Comparison of ENCODE assay signal across 38 cellular contexts in genomic region chr18:4403836-4404235, GRCh38. TPM values are rescaled to one million over a fixed set of nuclear protein-coding genes. Genes with fewer than 3 reads are reported as not detected.
"Had no signal": no experiment of that assay in that cellular context is flagged by ENCODE, and none has a peak within 500 bp of the region (broad histone marks: within the 10 kb centered on the region; RNA-seq: fewer than 3 reads in every experiment).

No MANE protein-coding gene starts in this region.

- H3K9me3 Mint-ChIP-seq: activated naive CD4-positive, alpha-beta T cell treated with anti-CD3 and anti-CD28 coated beads, Interleukin-2, amount 50 U/mL, for 24 hours; activated naive CD8-positive, alpha-beta T cell treated with anti-CD3 and anti-CD28 coated beads, Interleukin-2, amount 50 U/mL, for 24 hours had no signal

- H3K27me3 Mint-ChIP-seq: activated CD4-positive, alpha-beta memory T cell treated with anti-CD3 and anti-CD28 coated beads for 36 hours; activated CD4-positive, alpha-beta T cell treated with anti-CD3 and anti-CD28 coated beads for 36 hours; activated CD4-positive, alpha-beta T cell treated with anti-CD3 and anti-CD28 coated beads, Interleukin-2, amount 10 ng/mL, durations not matched to agents 24 days and 14 days; activated CD8-positive, alpha-beta memory T cell treated with anti-CD3 and anti-CD28 coated beads, Interleukin-2, amount 10 ng/mL, durations not matched to agents 7 days and 5 days; activated naive CD4-positive, alpha-beta T cell treated with anti-CD3 and anti-CD28 coated beads, Interleukin-2, amount 50 U/mL, for 24 hours; activated naive CD8-positive, alpha-beta T cell treated with anti-CD3 and anti-CD28 coated beads for 36 hours; activated naive CD8-positive, alpha-beta T cell treated with anti-CD3 and anti-CD28 coated beads, Interleukin-2, amount 50 U/mL, for 24 hours; brain; central memory CD8-positive, alpha-beta T cell; effector memory CD8-positive, alpha-beta T cell; T-helper 17 cell had no signal

- ATAC-seq: activated CD4-positive, alpha-beta T cell treated with anti-CD3 and anti-CD28 coated beads for 36 hours; activated CD8-positive, alpha-beta memory T cell treated with anti-CD3 and anti-CD28 coated beads, Interleukin-2, amount 10 ng/mL, durations not matched to agents 7 days and 5 days; activated CD8-positive, alpha-beta T cell treated with anti-CD3 and anti-CD28 coated beads, Interleukin-2, amount 10 ng/mL, durations not matched to agents 7 days and 5 days; activated naive CD8-positive, alpha-beta T cell treated with anti-CD3 and anti-CD28 coated beads, Interleukin-2, amount 50 U/mL, for 24 hours; effector memory CD8-positive, alpha-beta T cell; foreskin keratinocyte; gastrocnemius medialis; T-helper 17 cell had no signal

- H3K36me3 ChIP-seq: adrenal gland, breast epithelium, cardiac muscle cell, esophagus muscularis mucosa, gastrocnemius medialis, WERI-Rb-1 had no signal

- H3K36me3 Mint-ChIP-seq: activated CD4-positive, alpha-beta memory T cell treated with anti-CD3 and anti-CD28 coated beads for 36 hours; activated CD8-positive, alpha-beta memory T cell treated with anti-CD3 and anti-CD28 coated beads, Interleukin-2, amount 10 ng/mL, durations not matched to agents 7 days and 5 days; activated naive CD4-positive, alpha-beta T cell treated with anti-CD3 and anti-CD28 coated beads, Interleukin-2, amount 50 U/mL, for 24 hours; activated naive CD8-positive, alpha-beta T cell treated with anti-CD3 and anti-CD28 coated beads for 36 hours; brain had no signal

- H3K27ac Mint-ChIP-seq: activated CD4-positive, alpha-beta memory T cell treated with anti-CD3 and anti-CD28 coated beads for 36 hours; activated CD4-positive, alpha-beta T cell treated with anti-CD3 and anti-CD28 coated beads for 36 hours; activated CD4-positive, alpha-beta T cell treated with anti-CD3 and anti-CD28 coated beads, Interleukin-2, amount 10 ng/mL, durations not matched to agents 24 days and 14 days; activated CD8-positive, alpha-beta memory T cell treated with anti-CD3 and anti-CD28 coated beads, Interleukin-2, amount 10 ng/mL, durations not matched to agents 7 days and 5 days; activated CD8-positive, alpha-beta T cell treated with anti-CD3 and anti-CD28 coated beads, Interleukin-2, amount 10 ng/mL, durations not matched to agents 7 days and 5 days; activated naive CD4-positive, alpha-beta T cell treated with anti-CD3 and anti-CD28 coated beads for 36 hours; activated naive CD4-positive, alpha-beta T cell treated with anti-CD3 and anti-CD28 coated beads, Interleukin-2, amount 50 U/mL, for 24 hours; activated naive CD8-positive, alpha-beta T cell treated with anti-CD3 and anti-CD28 coated beads for 36 hours; activated naive CD8-positive, alpha-beta T cell treated with anti-CD3 and anti-CD28 coated beads, Interleukin-2, amount 50 U/mL, for 24 hours; activated T-helper 1 cell treated with anti-CD3 and anti-CD28 coated beads, Interleukin-12 subunit alpha, Interleukin-12 subunit beta, Interleukin-2, Interleukin-4 antibody, amounts not matched to agents 30 ng/mL and 10 ng/mL and 1 ng/mL, durations not matched to agents 14 hours and 24 hours and 36 hours; activated T-helper 2 cell treated with anti-CD3 and anti-CD28 coated beads, Interferon-gamma antibody, Interleukin-2, Interleukin-4, amounts not matched to agents 10 μg/mL and 5 μg/mL and 100 μg/mL, durations not matched to agents 14 hours and 24 hours and 36 hours; brain; effector memory CD8-positive, alpha-beta T cell; T-helper 17 cell; T-helper 2 cell treated with Interferon-gamma antibody and Interleukin-4, amounts not matched to agents 5 μg/mL and 100 μg/mL, for 36 hours had no signal

- H3K4me1 Mint-ChIP-seq: activated CD4-positive, alpha-beta T cell treated with anti-CD3 and anti-CD28 coated beads for 36 hours; activated CD4-positive, alpha-beta T cell treated with anti-CD3 and anti-CD28 coated beads, Interleukin-2, amount 10 ng/mL, durations not matched to agents 24 days and 14 days; activated CD8-positive, alpha-beta memory T cell treated with anti-CD3 and anti-CD28 coated beads, Interleukin-2, amount 10 ng/mL, durations not matched to agents 7 days and 5 days; activated naive CD4-positive, alpha-beta T cell treated with anti-CD3 and anti-CD28 coated beads, Interleukin-2, amount 50 U/mL, for 24 hours; activated naive CD8-positive, alpha-beta T cell treated with anti-CD3 and anti-CD28 coated beads, Interleukin-2, amount 50 U/mL, for 24 hours; central memory CD8-positive, alpha-beta T cell; T-helper 17 cell had no signal

- H3K4me3 ChIP-seq: adrenal gland, breast epithelium, cardiac muscle cell, esophagus muscularis mucosa, gastrocnemius medialis had no signal

- H3K27me3 ChIP-seq: adrenal gland, breast epithelium, cardiac muscle cell, esophagus muscularis mucosa, foreskin keratinocyte, gastrocnemius medialis had no signal

- H3K4me3 Mint-ChIP-seq: activated CD4-positive, alpha-beta memory T cell treated with anti-CD3 and anti-CD28 coated beads for 36 hours; activated CD4-positive, alpha-beta T cell treated with anti-CD3 and anti-CD28 coated beads for 36 hours; activated CD4-positive, alpha-beta T cell treated with anti-CD3 and anti-CD28 coated beads, Interleukin-2, amount 10 ng/mL, durations not matched to agents 24 days and 14 days; activated CD8-positive, alpha-beta memory T cell treated with anti-CD3 and anti-CD28 coated beads, Interleukin-2, amount 10 ng/mL, durations not matched to agents 7 days and 5 days; activated CD8-positive, alpha-beta T cell treated with anti-CD3 and anti-CD28 coated beads, Interleukin-2, amount 10 ng/mL, durations not matched to agents 7 days and 5 days; activated naive CD4-positive, alpha-beta T cell treated with anti-CD3 and anti-CD28 coated beads for 36 hours; activated naive CD4-positive, alpha-beta T cell treated with anti-CD3 and anti-CD28 coated beads, Interleukin-2, amount 50 U/mL, for 24 hours; activated naive CD8-positive, alpha-beta T cell treated with anti-CD3 and anti-CD28 coated beads for 36 hours; activated naive CD8-positive, alpha-beta T cell treated with anti-CD3 and anti-CD28 coated beads, Interleukin-2, amount 50 U/mL, for 24 hours; activated T-helper 1 cell treated with anti-CD3 and anti-CD28 coated beads, Interleukin-12 subunit alpha, Interleukin-12 subunit beta, Interleukin-2, Interleukin-4 antibody, amounts not matched to agents 30 ng/mL and 10 ng/mL and 1 ng/mL, durations not matched to agents 14 hours and 24 hours and 36 hours; brain; central memory CD8-positive, alpha-beta T cell; effector memory CD8-positive, alpha-beta T cell; T-helper 17 cell; T-helper 2 cell treated with Interferon-gamma antibody and Interleukin-4, amounts not matched to agents 5 μg/mL and 100 μg/mL, for 36 hours had no signal

- H3K9me3 ChIP-seq: adrenal gland, breast epithelium, esophagus muscularis mucosa, gastrocnemius medialis had no signal

- DNase-seq: activated CD4-positive, alpha-beta memory T cell treated with anti-CD3 and anti-CD28 coated beads for 36 hours; activated CD4-positive, alpha-beta T cell treated with anti-CD3 and anti-CD28 coated beads for 36 hours; activated CD4-positive, alpha-beta T cell treated with anti-CD3 and anti-CD28 coated beads, Interleukin-2, amount 10 ng/mL, durations not matched to agents 24 days and 14 days; activated CD4-positive, CD25-positive, alpha-beta regulatory T cell; activated CD4-positive, CD25-positive, alpha-beta regulatory T cell treated with anti-CD3 and anti-CD28 coated beads, Interleukin-2, amount 50 U/mL, for 72 hours; activated CD8-positive, alpha-beta memory T cell treated with anti-CD3 and anti-CD28 coated beads, Interleukin-2, amount 10 ng/mL, durations not matched to agents 7 days and 5 days; activated CD8-positive, alpha-beta memory T cell treated with anti-CD3 and anti-CD28 coated beads, Interleukin-2, amount 50 U/mL, for 4 hours; activated CD8-positive, alpha-beta T cell treated with anti-CD3 and anti-CD28 coated beads, Interleukin-2, amount 10 ng/mL, durations not matched to agents 7 days and 5 days; activated effector memory CD4-positive, alpha-beta T cell treated with anti-CD3 and anti-CD28 coated beads, Interleukin-2, amount 50 U/mL, for 16 hours; activated naive CD4-positive, alpha-beta T cell treated with anti-CD3 and anti-CD28 coated beads for 36 hours; activated naive CD8-positive, alpha-beta T cell treated with anti-CD3 and anti-CD28 coated beads for 36 hours; activated naive CD8-positive, alpha-beta T cell treated with anti-CD3 and anti-CD28 coated beads, Interleukin-2, amount 50 U/mL, for 24 hours; activated T-cell treated with anti-CD3 and anti-CD28 coated beads, Interleukin-2, amount 50 U/mL, for 1 hour; activated T-cell treated with anti-CD3 and anti-CD28 coated beads, Interleukin-2, amount 50 U/mL, for 48 hours; adrenal gland; amygdala; aorta; cortex of kidney; dermis blood vessel endothelial cell; effector CD4-positive, alpha-beta T cell; effector memory CD8-positive, alpha-beta T cell; erythroblast; foreskin keratinocyte; gastrocnemius medialis; T-helper 1 cell; T-helper 17 cell; T1000; WERI-Rb-1 had no signal

- H3K27ac ChIP-seq: adrenal gland, breast epithelium, cardiac muscle cell, esophagus muscularis mucosa, foreskin keratinocyte, gastrocnemius medialis, WERI-Rb-1 had no signal

- H3K4me1 ChIP-seq: adrenal gland, breast epithelium, esophagus muscularis mucosa, foreskin keratinocyte, gastrocnemius medialis had no signal

RNA-seq across cellular contexts. Expression of gene DLGAP1, which starts 51.3 kb away (rescaled TPM):
- total RNA-seq: activated CD8-positive, alpha-beta memory T cell treated with anti-CD3 and anti-CD28 coated beads for 36 hours; activated CD8-positive, alpha-beta memory T cell treated with anti-CD3 and anti-CD28 coated beads, Interleukin-2, amount 10 ng/mL, durations not matched to agents 7 days and 5 days; activated CD8-positive, alpha-beta T cell treated with anti-CD3 and anti-CD28 coated beads, Interleukin-2, amount 10 ng/mL, durations not matched to agents 7 days and 5 days; activated naive CD4-positive, alpha-beta T cell treated with anti-CD3 and anti-CD28 coated beads for 36 hours; activated naive CD8-positive, alpha-beta T cell treated with anti-CD3 and anti-CD28 coated beads for 36 hours; activated T-helper 2 cell treated with anti-CD3 and anti-CD28 coated beads, Interferon-gamma antibody, Interleukin-2, Interleukin-4, amounts not matched to agents 10 μg/mL and 5 μg/mL and 100 μg/mL, durations not matched to agents 14 hours and 24 hours and 36 hours had no signal
